In genomic region chr11:207213-208176, GRCh38 we compare ENCODE assay signal across 8 cellular contexts. TPM values are rescaled to one million over a fixed set of nuclear protein-coding genes. Genes with fewer than 3 reads are reported as not detected.
DNase-seq lines count a peak whose midpoint lies in the region; ATAC-seq and TF ChIP-seq lines count a peak whose summit lies in the region.

A gene with protein sequence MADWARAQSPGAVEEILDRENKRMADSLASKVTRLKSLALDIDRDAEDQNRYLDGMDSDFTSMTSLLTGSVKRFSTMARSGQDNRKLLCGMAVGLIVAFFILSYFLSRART (minus strand): TSS chr11:207399. CDS start chr11:207321, 78 bp downstream.
RIC8A (plus strand) TSS chr11:207708; CDS start chr11:208855, 1,147 bp downstream.

- no peaks in the 10 kb centered on the region for H3K27me3 ChIP-seq in DOHH2 (ENCODE audit: control insufficient read depth, low read length)
- no peaks in the 10 kb centered on the region for H3K27me3 ChIP-seq in GM23338 (ENCODE audit: insufficient read depth)
- no peaks in the 10 kb centered on the region for H3K27me3 ChIP-seq in naive thymus-derived CD4-positive, alpha-beta T cell (ENCODE audit: control insufficient read depth in 2 of 2, insufficient read depth in 2 of 2, low read length in 2 of 2)

- H2AFZ ChIP-seq in GM23338, result 0 out of 2 replicates have a peak within 1 kb of the TSS, but pooled peaks have one; percentile 86

- peak within 1 kb of the TSS; percentile 99 for H3K4me3 Mint-ChIP-seq in GM23338
- H3K4me3 Mint-ChIP-seq in naive thymus-derived CD4-positive, alpha-beta T cell, result peak within 1 kb of the TSS; percentile 89 to 100 (median 96)
- H3K4me3 Mint-ChIP-seq in stimulated activated naive B cell treated with anti-CD40 and anti-IgM and Interleukin-4, amounts not matched to agents 10 μg/mL and 1 μg/mL and 100 μg/mL, for 72 hours, result peak within 1 kb of the TSS; percentile 92 to 95

- peak within 1 kb of the TSS; percentile 100 for H3K4me3 ChIP-seq in DOHH2 (ENCODE audit: low read length)
- H3K4me3 ChIP-seq in GM23338, result peak within 1 kb of the TSS; percentile 96
- H3K4me3 ChIP-seq in naive thymus-derived CD4-positive, alpha-beta T cell (ENCODE audit: low read length), result peak within 1 kb of the TSS; percentile 98

- intact Hi-C loops in naive thymus-derived CD4-positive, alpha-beta T cell (cut with micrococcal nuclease), result loop anchor here (1.0 to 5.0 kb wide), 17 partner anchors 29 to 591 kb away; partner anchors contain the start of genes HRAS (in 2 of the 2), IFITM1 (in 2 of the 2), PSMD13 (in 2 of the 2) and SIRT3 (in 2 of the 2)

- H3K79me2 ChIP-seq in DOHH2 (ENCODE audit: control insufficient read depth, low read length) (peaks cover 66% of the 10 kb centered on the region), GM23338 (replicated peaks; ENCODE audit: insufficient read depth) (peaks cover 27% of the 10 kb centered on the region)

- CTCF ChIA-PET in naive thymus-derived CD4-positive, alpha-beta T cell (lab: Charles Lee), result interaction anchor here (0.6 to 2.2 kb wide), 6 partner anchors 29 to 612 kb away, joined by 3 to 5 read pairs (median 4); partner anchors contain the start of genes PSMD13 and SIRT3

- H3K27ac Mint-ChIP-seq in GM23338, result peak within 1 kb of the TSS; percentile 99
- H3K27ac Mint-ChIP-seq in naive thymus-derived CD4-positive, alpha-beta T cell, result peak within 1 kb of the TSS; percentile 97 to 100 (median 99)
- H3K27ac Mint-ChIP-seq in stimulated activated naive B cell treated with anti-CD40 and anti-IgM and Interleukin-4, amounts not matched to agents 10 μg/mL and 1 μg/mL and 100 μg/mL, for 72 hours, result peak within 1 kb of the TSS; percentile 98

- peaks cover 26% of the 10 kb centered on the region for H3K4me1 ChIP-seq in DOHH2 (ENCODE audit: control insufficient read depth, low read length)
- peaks cover 12% of the 10 kb centered on the region; the same call in 1 of the 2 replicates for H3K4me1 ChIP-seq in GM23338 (ENCODE audit: insufficient read depth)
- H3K4me1 ChIP-seq in naive thymus-derived CD4-positive, alpha-beta T cell (ENCODE audit: control insufficient read depth in 2 of 2, insufficient read depth in 2 of 2, low read length in 2 of 2), result peaks cover 28 to 55% of the 10 kb centered on the region in 2 donors

- H3K9me2 ChIP-seq in DOHH2 (replicated peaks; ENCODE audit: control insufficient read depth, low read length) (no peaks in the 10 kb centered on the region), GM23338 (ENCODE audit: insufficient read depth) (no peaks in the 10 kb centered on the region)

- no peaks in the 10 kb centered on the region for H3K9me3 ChIP-seq in DOHH2 (ENCODE audit: control insufficient read depth, insufficient read depth, low read length)
- H3K9me3 ChIP-seq in naive thymus-derived CD4-positive, alpha-beta T cell (ENCODE audit: control insufficient read depth in 2 of 3, low read length in 3 of 3), result no peaks in the 10 kb centered on the region

- H3K36me3 ChIP-seq in DOHH2 (ENCODE audit: control insufficient read depth, low read length) (peaks cover 83% of the 10 kb centered on the region), GM23338 (ENCODE audit: insufficient read depth) (peaks cover 5% of the 10 kb centered on the region)
- H3K36me3 ChIP-seq in naive thymus-derived CD4-positive, alpha-beta T cell (ENCODE audit: control insufficient read depth in 2 of 3, insufficient read depth in 3 of 3, low read length in 3 of 3), result peaks cover 18 to 64% (median 35%) of the 10 kb centered on the region in 3 experiments

- TF ChIP-seq CTCF in DOHH2 (IDR thresholded peaks at IDR 0.05; ENCODE audit: low read depth, low read length, poor library complexity, severe bottlenecking), result no peak
- no peak for TF ChIP-seq CTCF in GM23338 (conservative IDR thresholded peaks at IDR 0.05; ENCODE audit: low read depth in 2 of 2)

- ATAC-seq in GM23338, result peak; percentile 79
- ATAC-seq in naive thymus-derived CD4-positive, alpha-beta T cell, result peak; percentile 93
- peak; percentile 78 to 85 for ATAC-seq in stimulated activated naive B cell treated with anti-CD40 and anti-IgM and Interleukin-4, amounts not matched to agents 10 μg/mL and 1 μg/mL and 100 μg/mL, for 72 hours (replicated peaks)

- H3K4me2 ChIP-seq in DOHH2 (ENCODE audit: low read length) (peak within 1 kb of the TSS; percentile 98), GM23338 (peak within 1 kb of the TSS; percentile 100)

- H4K20me1 ChIP-seq in DOHH2 (ENCODE audit: control insufficient read depth, insufficient read depth, low read depth, low read length) (peaks cover 20% of the 10 kb centered on the region), GM23338 (replicated peaks; ENCODE audit: insufficient read depth) (peaks cover 4% of the 10 kb centered on the region)

- H3F3A ChIP-seq in DOHH2 (ENCODE audit: control insufficient read depth, insufficient read depth), result peaks cover 8% of the 10 kb centered on the region
- peaks cover 9% of the 10 kb centered on the region for H3F3A ChIP-seq in GM23338 (replicated peaks; ENCODE audit: low read depth)

- H3K36me3 Mint-ChIP-seq in GM23338 (ENCODE audit: low read depth), result peaks cover 51% of the 10 kb centered on the region
- peaks cover 0 to 31% (median 14%) of the 10 kb centered on the region in 5 donors for H3K36me3 Mint-ChIP-seq in naive thymus-derived CD4-positive, alpha-beta T cell
- peaks cover 31 to 61% of the 10 kb centered on the region in 2 donors for H3K36me3 Mint-ChIP-seq in stimulated activated naive B cell treated with anti-CD40 and anti-IgM and Interleukin-4, amounts not matched to agents 10 μg/mL and 1 μg/mL and 100 μg/mL, for 72 hours

- H3K9me3 Mint-ChIP-seq in GM23338, result no peaks in the 10 kb centered on the region
- peaks cover 0 to 4% (median 0%) of the 10 kb centered on the region in 11 donors for H3K9me3 Mint-ChIP-seq in naive thymus-derived CD4-positive, alpha-beta T cell
- no peaks in the 10 kb centered on the region for H3K9me3 Mint-ChIP-seq in stimulated activated naive B cell treated with anti-CD40 and anti-IgM and Interleukin-4, amounts not matched to agents 10 μg/mL and 1 μg/mL and 100 μg/mL, for 72 hours

- POLR2A ChIA-PET in naive thymus-derived CD4-positive, alpha-beta T cell (lab: Charles Lee), result interaction anchor here (0.5 to 5.0 kb wide), 47 partner anchors 9 to 633 kb away, joined by 3 to 83 read pairs (median 5); partner anchors contain the start of genes HRAS, IFITM2, IFITM5 and LRRC56

- peaks cover 8% of the 10 kb centered on the region; the same call in 2 of the 3 replicates for H3K4me1 Mint-ChIP-seq in GM23338
- H3K4me1 Mint-ChIP-seq in naive thymus-derived CD4-positive, alpha-beta T cell, result peaks cover 15 to 70% (median 49%) of the 10 kb centered on the region in 7 donors
- peaks cover 34 to 59% of the 10 kb centered on the region in 2 donors for H3K4me1 Mint-ChIP-seq in stimulated activated naive B cell treated with anti-CD40 and anti-IgM and Interleukin-4, amounts not matched to agents 10 μg/mL and 1 μg/mL and 100 μg/mL, for 72 hours

- peaks cover 16% of the 10 kb centered on the region for H3K27me3 Mint-ChIP-seq in GM23338 (ENCODE audit: insufficient read depth, low read depth, poor library complexity)
- no peaks in the 10 kb centered on the region for H3K27me3 Mint-ChIP-seq in naive thymus-derived CD4-positive, alpha-beta T cell
- H3K27me3 Mint-ChIP-seq in stimulated activated naive B cell treated with anti-CD40 and anti-IgM and Interleukin-4, amounts not matched to agents 10 μg/mL and 1 μg/mL and 100 μg/mL, for 72 hours, result no peaks in the 10 kb centered on the region

- DNase-seq in GM23338 (ENCODE audit: low spot score) (peak; percentile 98), LHCN-M2 (ENCODE audit: low read depth) (peak; percentile 98), RPMI8226 (peak; percentile 95), fibroblast of gingiva (ENCODE audit: low read depth) (peak; percentile 100)
- peak; percentile 90 to 96 for DNase-seq in activated T-helper 1 cell treated with anti-CD3 and anti-CD28 coated beads, Interleukin-2, amount 50 U/mL, for 16 hours (ENCODE audit: low read depth in 1 of 2, low spot score in 1 of 2)
- DNase-seq in naive thymus-derived CD4-positive, alpha-beta T cell, result peak; percentile 92 to 99 (median 98)
- peak; percentile 98 for DNase-seq in stimulated activated naive B cell treated with anti-CD40 and anti-IgM and Interleukin-4, amounts not matched to agents 10 μg/mL and 1 μg/mL and 100 μg/mL, for 72 hours

- H3K27ac ChIP-seq in DOHH2 (ENCODE audit: low read depth, low read length) (peak within 1 kb of the TSS; percentile 89), GM23338 (ENCODE audit: low read depth) (peak within 1 kb of the TSS; percentile 99)
- H3K27ac ChIP-seq in naive thymus-derived CD4-positive, alpha-beta T cell (ENCODE audit: low read depth, low read length), result peak within 1 kb of the TSS; percentile 93

RNA-seq across cellular contexts. Expression of the first gene that starts in this region (rescaled TPM):
- total RNA-seq in GM23338 (2014; rRNA removed; shearing (Covaris generic)), result 19.5 and 20.5 TPM in 2 replicates
- 15.2 and 22.8 TPM in 2 replicates for polyA plus RNA-seq in GM23338 (2016; fragmentation: Nextera tagmentation; extraction: Ambion mirVana)
- 11.1 and 17.2 TPM in 2 replicates for total RNA-seq in LHCN-M2 (2014; rRNA removed)
- 32.3 TPM for polyA plus RNA-seq in LHCN-M2 (2012)
- 100 to 1,000 TPM in 2 of 5 experiments, 10 to 100 TPM in 3; 47.1 to 125 (median 63.2) TPM for total RNA-seq in naive thymus-derived CD4-positive, alpha-beta T cell
- polyA plus RNA-seq in naive thymus-derived CD4-positive, alpha-beta T cell, result 100 to 1,000 TPM in 1 of 2 donors, 10 to 100 TPM in 1; 89.3 to 111 TPM

RNA-seq across cellular contexts. Expression of gene RIC8A, which starts in this region (rescaled TPM):
- 65.5 and 81.3 TPM in 2 replicates for total RNA-seq in GM23338 (2014; rRNA removed; shearing (Covaris generic))
- 23.6 and 27.3 TPM in 2 replicates for polyA plus RNA-seq in GM23338 (2016; fragmentation: Nextera tagmentation; extraction: Ambion mirVana)
- total RNA-seq in LHCN-M2 (2014; rRNA removed), result 152 and 183 TPM in 2 replicates
- 160 TPM for polyA plus RNA-seq in LHCN-M2 (2012)
- 100 to 1,000 TPM in 1 of 5 experiments, 10 to 100 TPM in 4; 74.4 to 119 (median 92.0) TPM for total RNA-seq in naive thymus-derived CD4-positive, alpha-beta T cell
- polyA plus RNA-seq in naive thymus-derived CD4-positive, alpha-beta T cell, result 10 to 100 TPM; 77.2 to 94.3 TPM

Comparison
In these comparisons a context has a peak if more than half of its experiments do, and no peak if none do; other contexts are left out.
1. Peak in every context shown above with its lines: DNase-seq, ATAC-seq, H3K4me3 ChIP-seq and H3K27ac ChIP-seq.